ENCODE assay signal across 1 cellular context in genomic region chr9:95518026-95518425, GRCh38.
TF ChIP-seq lines count a peak whose summit lies in the region.

No MANE protein-coding gene starts in this region.

TF ChIP-seq in HEK293, 187 proteins besides CTCF, POLR2A, EP300 and RAD21:
- TF ChIP-seq PRDM10 (tag by site-specific recombination; IDR thresholded peaks at IDR 0.05) (peak; percentile 58; the same call in 1 of the 2 replicates), ZNF184 (tag by site-specific recombination; IDR thresholded peaks at IDR 0.05) (no peak), ZNF670 (tag by site-specific recombination; IDR thresholded peaks at IDR 0.05; ENCODE audit: low read depth) (no peak), ZNF302 (tag by site-specific recombination; IDR thresholded peaks at IDR 0.05; ENCODE audit: low read depth) (no peak)
TF ChIP-seq in HEK293: peak in this region for 1.
